Comparison of ENCODE assay signal across 21 cellular contexts in the genomic region with DNA sequence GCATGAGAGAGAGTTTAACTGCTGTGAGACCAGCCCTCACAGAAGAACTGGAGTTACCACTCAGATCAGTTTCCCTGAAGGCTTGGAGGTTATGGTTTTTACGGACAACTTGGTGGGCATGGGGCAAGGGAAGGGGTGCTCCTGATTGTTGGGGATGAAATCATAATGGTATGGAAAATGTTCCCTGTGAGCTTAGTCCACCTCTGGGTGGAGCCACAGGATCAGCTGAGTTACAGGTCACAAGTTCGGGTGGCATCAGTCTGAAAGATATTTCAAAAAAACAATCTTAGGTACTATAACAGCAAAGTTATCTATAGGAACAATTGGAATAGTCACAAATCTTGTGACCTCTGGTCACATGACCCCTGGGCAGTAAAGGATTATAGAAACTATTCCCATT.
A peak's percentile ranks its signal among the peaks of the same experiment; 100 is the strongest.
DNase-seq lines count a peak whose midpoint lies in the region; ATAC-seq, FAIRE-seq and TF ChIP-seq lines count a peak whose summit lies in the region.
"Had no signal": no experiment of that assay in that cellular context is flagged by ENCODE, and none has a peak within 500 bp of the region (broad histone marks: within the 10 kb centered on the region; RNA-seq: fewer than 3 reads in every experiment).

No MANE protein-coding gene starts in this region.

- no peak for DNase-seq in left ventricle myocardium inferior
- DNase-seq in right cardiac atrium: no peak
- DNase-seq in K562 (ENCODE audit: extremely low read depth in 1 of 4, low spot score in 3 of 4): no peak
- no peak for DNase-seq in pancreas
- no peak for DNase-seq in type B pancreatic cell (ENCODE audit: extremely low spot score, unreplicated experiment)
- DNase-seq in nucleus accumbens (lab: John Stamatoyannopoulos, UW): no peak
- DNase-seq: activated B cell treated with CpG ODN at 0.5 μM for 24 hours; activated CD4-positive, alpha-beta memory T cell treated with anti-CD3 and anti-CD28 coated beads for 36 hours; activated naive CD4-positive, alpha-beta T cell treated with Interleukin-2 at 50 U/mL for 16 hours; activated T-cell treated with anti-CD3 and anti-CD28 coated beads, Interleukin-2, amount 50 U/mL, for 1 hour; caudate nucleus; foreskin fibroblast; hypothalamus; Kasumi-1; mesenchymal stem cell; naive thymus-derived CD8-positive, alpha-beta T cell; NCI-H1436; SHP77 had no signal

- H3K9ac ChIP-seq in Loucy (ENCODE audit: low read depth, low read length, poor library complexity, severe bottlenecking): no peak overlapping the region
- no peak overlapping the region for H3K9ac ChIP-seq in K562 (ENCODE audit: insufficient read depth in 1 of 2, low read depth in 2 of 2, low read length in 2 of 2)

- H3K27me3 Mint-ChIP-seq in type B pancreatic cell: peaks cover 2% of the 10 kb centered on the region
- H3K27me3 Mint-ChIP-seq: activated B cell treated with CpG ODN at 0.5 μM for 24 hours; activated CD4-positive, alpha-beta memory T cell treated with anti-CD3 and anti-CD28 coated beads for 36 hours; naive thymus-derived CD8-positive, alpha-beta T cell had no signal

- H3F3A ChIP-seq in Loucy (ENCODE audit: low read depth): no peaks in the 10 kb centered on the region

- in situ Hi-C loops in K562 (cut with MboI): no loop called here

- no TSS peak for BruUV-seq in K562 (replicated peaks; lab: Mats Ljungman, UMichigan)

- no peaks in the 10 kb centered on the region for H3K9me3 Mint-ChIP-seq in type B pancreatic cell

- H3K4me3 ChIP-seq in left ventricle myocardium inferior: no peak overlapping the region
- no peak overlapping the region for H3K4me3 ChIP-seq in right cardiac atrium (ENCODE audit: low read length)
- H3K4me3 ChIP-seq in Loucy (ENCODE audit: low read length, poor library complexity, severe bottlenecking): no peak overlapping the region
- H3K4me3 ChIP-seq in K562: no peak overlapping the region
- no peak overlapping the region for H3K4me3 ChIP-seq in pancreas
- H3K4me3 ChIP-seq: thoracic aorta had no signal

- TF ChIP-seq RAD21 in K562 (CRISPR knock-in tag; conservative IDR thresholded peaks at IDR 0.05 in 1 of 2, IDR thresholded peaks at IDR 0.05 in 1 of 2): no peak

- H3K4me1 ChIP-seq in left ventricle myocardium inferior: no peaks in the 10 kb centered on the region
- no peaks in the 10 kb centered on the region for H3K4me1 ChIP-seq in right cardiac atrium (ENCODE audit: control insufficient read depth, insufficient read depth, low read length)
- H3K4me1 ChIP-seq in Loucy (ENCODE audit: insufficient read depth, low read length, poor library complexity, severe bottlenecking): no peaks in the 10 kb centered on the region
- no peaks in the 10 kb centered on the region for H3K4me1 ChIP-seq in K562 (replicated peaks in 1 of 2; ENCODE audit: control insufficient read depth in 2 of 2, insufficient read depth in 2 of 2, low read length in 2 of 2)
- H3K4me1 ChIP-seq in pancreas: no peaks in the 10 kb centered on the region

- CTCF ChIA-PET in K562 (lab: Yijun Ruan, JAX; ENCODE audit: low intra/inter-chr PET ratio): no interaction called here

- ATAC-seq in right cardiac atrium (no peak), K562 (no peak), pancreas (no peak)
- ATAC-seq: naive thymus-derived CD8-positive, alpha-beta T cell had no signal

- H3K4me3 Mint-ChIP-seq in type B pancreatic cell: no peak overlapping the region
- H3K4me3 Mint-ChIP-seq: activated B cell treated with CpG ODN at 0.5 μM for 24 hours; activated CD4-positive, alpha-beta memory T cell treated with anti-CD3 and anti-CD28 coated beads for 36 hours; naive thymus-derived CD8-positive, alpha-beta T cell; T-helper 1 cell treated with Interleukin-12 subunit alpha and Interleukin-12 subunit beta and Interleukin-4 antibody, amounts not matched to agents 30 μg/mL and 1 μg/mL, for 36 hours had no signal

- no peak for TF ChIP-seq POLR2A in K562 (conservative IDR thresholded peaks at IDR 0.05)

- no peaks in the 10 kb centered on the region for H3K27me3 ChIP-seq in left ventricle myocardium inferior (ENCODE audit: low read depth)
- no peaks in the 10 kb centered on the region for H3K27me3 ChIP-seq in right cardiac atrium (ENCODE audit: control insufficient read depth, insufficient read depth)
- no peaks in the 10 kb centered on the region for H3K27me3 ChIP-seq in Loucy (ENCODE audit: insufficient read depth, low read length, poor library complexity, severe bottlenecking)
- H3K27me3 ChIP-seq in K562 (ENCODE audit: control insufficient read depth in 2 of 2, insufficient read depth in 2 of 2, low read length in 2 of 2): no peaks in the 10 kb centered on the region
- H3K27me3 ChIP-seq in pancreas: no peaks in the 10 kb centered on the region

- H2AFZ ChIP-seq in Loucy (ENCODE audit: low read length) (no peak overlapping the region), K562 (ENCODE audit: low read depth, low read length) (no peak overlapping the region)

- no peaks in the 10 kb centered on the region for H3K9me1 ChIP-seq in K562 (ENCODE audit: control insufficient read depth, insufficient read depth, low read length)

- H3K9me2 ChIP-seq in Loucy (replicated peaks; ENCODE audit: low read depth, low read length): no peaks in the 10 kb centered on the region

- H3K36me3 ChIP-seq in left ventricle myocardium inferior (no peaks in the 10 kb centered on the region), Loucy (ENCODE audit: insufficient read depth, low read length) (no peaks in the 10 kb centered on the region), K562 (ENCODE audit: control insufficient read depth, insufficient read depth, low read length) (no peaks in the 10 kb centered on the region), pancreas (no peaks in the 10 kb centered on the region)

- H4K20me1 ChIP-seq in Loucy (ENCODE audit: insufficient read depth, low read length, poor library complexity, severe bottlenecking): no peaks in the 10 kb centered on the region
- H4K20me1 ChIP-seq in K562 (replicated peaks; ENCODE audit: control insufficient read depth, insufficient read depth, low read length): no peaks in the 10 kb centered on the region

- no peaks in the 10 kb centered on the region for H3K79me2 ChIP-seq in Loucy (ENCODE audit: insufficient read depth, low read length)
- no peaks in the 10 kb centered on the region for H3K79me2 ChIP-seq in K562 (ENCODE audit: control insufficient read depth, insufficient read depth, low read length)

- peaks cover 7% of the 10 kb centered on the region for H3K9me3 ChIP-seq in left ventricle myocardium inferior (replicated peaks)
- H3K9me3 ChIP-seq in right cardiac atrium (ENCODE audit: control insufficient read depth, low read length): no peaks in the 10 kb centered on the region
- H3K9me3 ChIP-seq in Loucy (ENCODE audit: insufficient read depth, low read depth, low read length): no peaks in the 10 kb centered on the region
- no peaks in the 10 kb centered on the region; the same call in 1 of the 2 replicates for H3K9me3 ChIP-seq in K562 (replicated peaks; ENCODE audit: control insufficient read depth, insufficient read depth, low read depth, low read length)
- no peaks in the 10 kb centered on the region for H3K9me3 ChIP-seq in pancreas

- intact Hi-C loops in left ventricle myocardium inferior (cut with micrococcal nuclease) (no loop called here), right cardiac atrium (cut with DNase I) (no loop called here), K562 (cut with micrococcal nuclease) (no loop called here), pancreas (cut with DNase I) (no loop called here)

- TF ChIP-seq EP300 in K562 (IDR thresholded peaks at IDR 0.05; ENCODE audit: low read length): no peak

- no peak overlapping the region for H3K27ac Mint-ChIP-seq in type B pancreatic cell
- H3K27ac Mint-ChIP-seq: activated B cell treated with CpG ODN at 0.5 μM for 24 hours; activated CD4-positive, alpha-beta memory T cell treated with anti-CD3 and anti-CD28 coated beads for 36 hours; naive thymus-derived CD8-positive, alpha-beta T cell; T-helper 1 cell treated with Interleukin-12 subunit alpha and Interleukin-12 subunit beta and Interleukin-4 antibody, amounts not matched to agents 30 μg/mL and 1 μg/mL, for 36 hours had no signal

- no peak overlapping the region for H3K27ac ChIP-seq in left ventricle myocardium inferior (replicated peaks)
- H3K27ac ChIP-seq in right cardiac atrium (ENCODE audit: low read length): no peak overlapping the region
- no peak overlapping the region for H3K27ac ChIP-seq in K562 (ENCODE audit: extremely low read depth, low read depth, low read length)
- H3K27ac ChIP-seq in pancreas: no peak overlapping the region
- H3K27ac ChIP-seq: thoracic aorta had no signal

- H3K4me1 Mint-ChIP-seq in type B pancreatic cell (ENCODE audit: unreplicated experiment): no peaks in the 10 kb centered on the region
- H3K4me1 Mint-ChIP-seq: activated B cell treated with CpG ODN at 0.5 μM for 24 hours; naive thymus-derived CD8-positive, alpha-beta T cell had no signal

- TF ChIP-seq CTCF in left ventricle myocardium inferior (IDR thresholded peaks at IDR 0.05; ENCODE audit: borderline replicate concordance) (peak; percentile 42), Loucy (conservative IDR thresholded peaks at IDR 0.05; ENCODE audit: low read length) (peak; percentile 47), K562 (IDR thresholded peaks at IDR 0.05 in 2 of 3, conservative IDR thresholded peaks at IDR 0.05 in 1 of 3; ENCODE audit: insufficient read depth in 2 of 3, low read depth in 1 of 3, low read length in 3 of 3) (no peak), pancreas (IDR thresholded peaks at IDR 0.05) (no peak), type B pancreatic cell (conservative IDR thresholded peaks at IDR 0.05) (no peak)

- H3K36me3 Mint-ChIP-seq in type B pancreatic cell: no peaks in the 10 kb centered on the region
- H3K36me3 Mint-ChIP-seq: activated CD4-positive, alpha-beta memory T cell treated with anti-CD3 and anti-CD28 coated beads for 36 hours had no signal

- POLR2A ChIA-PET in K562 (lab: Yijun Ruan, JAX): no interaction called here

- FAIRE-seq in K562 (lab: Jason Lieb, UNC): no peak
- no peak for FAIRE-seq in pancreas (lab: Jason Lieb, UNC)

- 68% methylated on average over 2 of the region's 2 CpGs for WGBS in right cardiac atrium
- 0% methylated on average over 2 of the region's 2 CpGs for WGBS in K562 (ENCODE audit: insufficient coverage, low coverage, missing lambda C conversion rate)
- WGBS in pancreas, 2 donors: 80 to 87% methylated on average over 2 of the region's 2 CpGs

- no peak overlapping the region for H3K4me2 ChIP-seq in Loucy (ENCODE audit: low read depth, low read length, poor library complexity, severe bottlenecking)
- H3K4me2 ChIP-seq in K562 (ENCODE audit: insufficient read depth, low read length): no peak overlapping the region

Comparison
In these comparisons a context has a peak if more than half of its experiments do, and no peak if none do; other contexts are left out.
1. CTCF ChIP-seq: peak in left ventricle myocardium inferior (single experiment) and Loucy (single experiment); none in K562 (0 of 3), pancreas (0 of 4) and type B pancreatic cell (single experiment).